In the genomic region with DNA sequence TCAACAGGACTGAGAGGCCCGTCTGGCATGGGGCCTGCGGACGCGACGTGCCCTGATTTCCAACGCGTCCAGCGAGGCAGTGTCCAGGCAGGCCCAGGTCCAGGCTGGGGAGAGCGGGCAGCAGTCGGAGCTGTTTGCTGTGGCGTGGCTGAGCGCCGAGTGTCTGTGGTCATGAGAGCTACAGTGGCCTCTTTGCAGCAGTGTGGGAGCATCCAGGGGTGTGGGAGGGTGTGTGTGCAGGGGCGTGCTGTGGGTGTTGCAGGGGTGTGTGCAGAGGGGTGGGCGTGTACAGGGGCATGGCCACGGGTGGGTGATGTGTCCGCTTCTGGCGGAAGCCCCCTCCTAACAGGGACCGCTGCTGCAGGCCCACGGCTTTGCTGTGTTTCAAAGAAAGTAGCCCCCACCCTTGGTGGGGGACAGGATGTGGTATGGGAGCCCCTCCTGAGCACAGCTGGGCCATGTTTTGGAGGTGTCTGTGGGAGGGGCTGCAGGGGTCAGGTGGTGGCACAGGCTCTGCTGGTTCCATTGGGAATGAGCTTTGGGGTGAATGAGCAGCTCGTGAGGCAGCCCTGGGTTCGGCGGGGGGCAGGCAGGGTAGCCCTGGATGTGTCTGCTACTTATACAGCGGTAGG, we compare ENCODE assay signal across 12 cellular contexts. TPM values are rescaled to one million over a fixed set of nuclear protein-coding genes. Genes with fewer than 3 reads are reported as not detected.
DNase-seq lines count a peak whose midpoint lies in the region; ATAC-seq lines count a peak whose summit lies in the region.
"Had no signal": no experiment of that assay in that cellular context is flagged by ENCODE, and none has a peak within 500 bp of the region (broad histone marks: within the 10 kb centered on the region; RNA-seq: fewer than 3 reads in every experiment).

No MANE protein-coding gene starts in this region.

- peak; percentile 14 for ATAC-seq in T-helper 17 cell
- no peak for ATAC-seq in HG03378 (IDR thresholded peaks at IDR 0.05; ENCODE audit: unreplicated experiment)
- ATAC-seq: Right ventricle myocardium inferior had no signal

- H4K91ac ChIP-seq in trophoblast cell (ENCODE audit: low read depth, low read length): no peak overlapping the region

- no peaks in the 10 kb centered on the region for H3K27me3 Mint-ChIP-seq in T-helper 17 cell

- no peaks in the 10 kb centered on the region for H3K79me2 ChIP-seq in trophoblast cell (ENCODE audit: control insufficient read depth, insufficient read depth, low read length, poor library complexity)

- no peak overlapping the region for H3K23ac ChIP-seq in trophoblast cell (ENCODE audit: low read length)

- H3K4me3 ChIP-seq in trophoblast cell (ENCODE audit: low read depth, low read length): no peak overlapping the region

- H4K8ac ChIP-seq in trophoblast cell (ENCODE audit: low read depth, low read length): no peak overlapping the region

- H3K27ac Mint-ChIP-seq in T-helper 17 cell: no peak overlapping the region
- H3K27ac Mint-ChIP-seq: activated T-helper 1 cell treated with anti-CD3 and anti-CD28 coated beads, Interleukin-12 subunit alpha, Interleukin-12 subunit beta, Interleukin-2, Interleukin-4 antibody, amounts not matched to agents 30 ng/mL and 10 ng/mL and 1 ng/mL, durations not matched to agents 14 hours and 24 hours and 36 hours had no signal

- no CpG with 5 or more reads among the region's 24 CpGs for WGBS in trophoblast cell (ENCODE audit: extremely low coverage, insufficient coverage, insufficient read length)

- H2AFZ ChIP-seq in trophoblast cell (ENCODE audit: insufficient read depth, low read length, poor library complexity): no peak overlapping the region

- H3K9me3 ChIP-seq in T-helper 17 cell (ENCODE audit: control insufficient read depth, low read length, poor library complexity, severe bottlenecking): no peaks in the 10 kb centered on the region
- peaks cover 6% of the 10 kb centered on the region for H3K9me3 ChIP-seq in trophoblast cell (ENCODE audit: insufficient read depth, low read depth, low read length)
- H3K9me3 ChIP-seq: neutrophil had no signal

- H3K79me1 ChIP-seq in trophoblast cell (ENCODE audit: low read length): no peaks in the 10 kb centered on the region

- H4K12ac ChIP-seq in trophoblast cell (ENCODE audit: low read depth, low read length): no peak overlapping the region

- H3K4me3 Mint-ChIP-seq in T-helper 17 cell: peak overlapping the region; percentile 67
- H3K4me3 Mint-ChIP-seq: activated T-helper 1 cell treated with anti-CD3 and anti-CD28 coated beads, Interleukin-12 subunit alpha, Interleukin-12 subunit beta, Interleukin-2, Interleukin-4 antibody, amounts not matched to agents 30 ng/mL and 10 ng/mL and 1 ng/mL, durations not matched to agents 14 hours and 24 hours and 36 hours had no signal

- H3K27me3 ChIP-seq in trophoblast cell (ENCODE audit: insufficient read depth, low read length): no peaks in the 10 kb centered on the region
- H3K27me3 ChIP-seq: neutrophil had no signal

- H2AK5ac ChIP-seq in trophoblast cell (ENCODE audit: low read length): no peak overlapping the region

- H2BK5ac ChIP-seq in trophoblast cell (ENCODE audit: low read depth, low read length, poor library complexity): no peak overlapping the region

- H3K9ac ChIP-seq in trophoblast cell (ENCODE audit: low read length): no peak overlapping the region

- DNase-seq in G401 (ENCODE audit: low spot score) (peak; percentile 76), T-helper 17 cell (no peak), globus pallidus (ENCODE audit: low spot score) (peak; percentile 95), putamen (ENCODE audit: low spot score) (peak; percentile 88), epidermal melanocyte (ENCODE audit: insufficient read length, low spot score) (no peak), trophoblast cell (no peak)
- DNase-seq: stimulated activated CD4-positive, alpha-beta T cell treated with anti-CD3 and anti-CD28 coated beads, Interleukin-15, amount 100 ng/mL, for 24 hours had no signal

- H3K4ac ChIP-seq in trophoblast cell (ENCODE audit: low read depth, low read length): no peak overlapping the region

- no peak overlapping the region for H3K14ac ChIP-seq in trophoblast cell (ENCODE audit: low read length)

- peaks cover 2% of the 10 kb centered on the region for H3K36me3 Mint-ChIP-seq in T-helper 17 cell (ENCODE audit: low read depth)

- H3K4me1 ChIP-seq in trophoblast cell (ENCODE audit: control insufficient read depth in 1 of 2, insufficient read depth in 2 of 2, low read length in 2 of 2): peaks cover 8 to 9% of the 10 kb centered on the region in 2 experiments

- H3K4me2 ChIP-seq in trophoblast cell (ENCODE audit: low read length): no peak overlapping the region

- H3K36me3 ChIP-seq in trophoblast cell (ENCODE audit: control insufficient read depth in 1 of 2, insufficient read depth in 2 of 2, low read length in 2 of 2): no peaks in the 10 kb centered on the region
- H3K36me3 ChIP-seq: neutrophil had no signal

- H3K4me1 Mint-ChIP-seq in T-helper 17 cell: peaks cover 21% of the 10 kb centered on the region

- H2BK12ac ChIP-seq in trophoblast cell (ENCODE audit: low read length): no peak overlapping the region

- no peak overlapping the region for H3K18ac ChIP-seq in trophoblast cell (ENCODE audit: low read length)

- no peak overlapping the region for H2BK120ac ChIP-seq in trophoblast cell (ENCODE audit: insufficient read depth, low read length, poor library complexity)

- H3K27ac ChIP-seq in trophoblast cell (ENCODE audit: low read depth, low read length): no peak overlapping the region
- H3K27ac ChIP-seq: neutrophil had no signal

- in situ Hi-C loops in G401 (cut with HindIII; ENCODE audit: low sequenced_read_pairs): no loop called here

RNA-seq across cellular contexts. Expression of a gene that starts 17.7 kb away (rescaled TPM):
- 0.06 and 0.20 TPM in 2 replicates for total RNA-seq in G401 (2014; rRNA removed; shearing (Covaris generic))
- total RNA-seq in T-helper 17 cell: 10 to 100 TPM; 30.0 to 39.3 TPM
- 0.17 and 0.18 TPM in 2 replicates for polyA plus RNA-seq in trophoblast cell (2013)
- total RNA-seq: NCI-H460 had no signal

RNA-seq across cellular contexts. Expression of a gene that starts 32.6 kb away (rescaled TPM):
- total RNA-seq in G401 (2014; rRNA removed; shearing (Covaris generic)): 32.9 and 45.4 TPM in 2 replicates
- total RNA-seq in T-helper 17 cell: 10 to 100 TPM; 47.9 to 53.5 TPM
- polyA plus RNA-seq in trophoblast cell (2013): 12.5 and 13.9 TPM in 2 replicates

RNA-seq across cellular contexts. Expression of a gene that starts 36.3 kb away (rescaled TPM):
- total RNA-seq in G401 (2014; rRNA removed; shearing (Covaris generic)): not detected in 2 replicates
- total RNA-seq in T-helper 17 cell: not detected
- polyA plus RNA-seq in trophoblast cell (2013): 0.21 and 0.22 TPM in 2 replicates
- total RNA-seq: activated T-helper 1 cell treated with anti-CD3 and anti-CD28 coated beads, Interleukin-12 subunit alpha, Interleukin-12 subunit beta, Interleukin-2, Interleukin-4 antibody, amounts not matched to agents 30 ng/mL and 10 ng/mL and 1 ng/mL, durations not matched to agents 14 hours and 24 hours and 36 hours; NCI-H460 had no signal

Comparison
In these comparisons a context has a peak if more than half of its experiments do, and no peak if none do; other contexts are left out.
1. DNase-seq: peak in G401 (single experiment), globus pallidus (single experiment) and putamen (single experiment); none in T-helper 17 cell (0 of 3), epidermal melanocyte (single experiment) and trophoblast cell (0 of 2).
2. RNA of a gene that starts 17.7 kb away (total RNA-seq): 30.0 to 39.3 TPM in T-helper 17 cell; 0.06 to 0.20 TPM in G401; every median in the first group is over 10 times any median in the second.